8 cellular contexts compared by ENCODE assay signal in the genomic region with DNA sequence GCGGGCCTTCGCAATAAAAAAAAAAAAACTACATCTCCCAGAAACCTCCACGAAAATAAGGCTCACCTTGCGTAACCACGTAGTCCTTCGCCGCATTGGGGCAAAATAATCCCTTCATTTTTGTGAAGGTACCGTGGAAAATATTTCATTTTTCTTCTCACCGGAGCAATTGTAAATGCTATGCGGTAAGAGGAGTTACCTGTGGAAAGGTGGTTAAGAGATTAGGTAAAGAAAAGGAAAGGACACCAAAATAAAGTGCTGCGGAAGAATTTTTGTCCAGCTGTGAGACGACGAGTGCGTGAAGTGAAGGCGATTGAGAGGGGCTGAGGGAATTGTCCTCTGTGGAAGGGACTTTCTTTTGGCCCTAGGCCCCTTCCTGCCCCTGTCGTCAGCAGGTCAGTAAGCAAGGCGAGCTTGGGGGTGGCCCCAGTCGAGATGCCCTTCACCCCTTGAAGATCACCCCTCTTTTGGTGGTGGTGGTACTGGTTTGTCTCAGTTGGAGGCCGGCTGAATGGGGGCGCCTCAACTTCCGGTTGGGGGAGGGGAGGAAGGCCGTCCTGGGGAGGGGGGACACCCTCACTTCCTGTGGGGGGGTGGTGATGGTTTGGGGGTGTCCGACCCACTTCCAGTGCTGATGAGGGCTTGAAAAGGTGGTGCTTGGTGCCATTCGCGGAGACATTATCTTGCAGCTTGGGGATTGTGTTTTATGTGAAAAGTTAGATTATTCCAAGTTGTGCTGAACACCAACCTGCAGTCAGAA. TPM values are rescaled to one million over a fixed set of nuclear protein-coding genes. Genes with fewer than 3 reads are reported as not detected.
DNase-seq lines count a peak whose midpoint lies in the region; ATAC-seq and TF ChIP-seq lines count a peak whose summit lies in the region.

Gene HMG20A, plus strand, starts transcription at position 279 of the 760 bp plus-strand sequence. CDS start 37,520 bp downstream, outside the sequence.

- TF ChIP-seq POLR2A in GM19099 (IDR thresholded peaks at IDR 0.05; ENCODE audit: extremely low read depth, insufficient read length, low read depth), result peak; percentile 68

- no peak for TF ChIP-seq CTCF in liver (IDR thresholded peaks at IDR 0.05; ENCODE audit: low read depth, low read length, missing input control)

- H3K27ac ChIP-seq in liver (ENCODE audit: low read depth in 1 of 2, low read length in 2 of 2), result peak within 1 kb of the TSS; percentile 97 to 100

- H3K36me3 ChIP-seq in liver (ENCODE audit: control insufficient read depth in 4 of 4, insufficient read depth in 3 of 4, low read depth in 1 of 4, low read length in 3 of 4), result no peaks in the 10 kb centered on the region

- TF ChIP-seq RAD21 in liver (IDR thresholded peaks at IDR 0.05), result no peak

- peak; percentile 70 to 86 for DNase-seq in AML-193 (lab: John Stamatoyannopoulos, UW)
- DNase-seq in NCI-H69 (lab: John Stamatoyannopoulos, UW), result peak; percentile 85
- DNase-seq in activated CD4-positive, alpha-beta T cell treated with anti-CD3 and anti-CD28 coated beads, Interleukin-2, amount 50 U/mL, for 1 hour, result peak; percentile 35
- DNase-seq in dermis microvascular lymphatic vessel endothelial cell (ENCODE audit: low read depth in 2 of 2), result peak; percentile 85 to 88
- DNase-seq in stimulated activated CD4-positive, alpha-beta T cell treated with anti-CD3 and anti-CD28 coated beads, Interleukin-4, amount 100 ng/mL, for 24 hours, result peak; percentile 58

- H3K4me1 ChIP-seq in liver (ENCODE audit: control insufficient read depth in 4 of 4, insufficient read depth in 4 of 4, low read length in 3 of 4), result peaks cover 2 to 50% (median 25%) of the 10 kb centered on the region in 4 donors

- peak; percentile 51 for ATAC-seq in HG03439 (IDR thresholded peaks at IDR 0.05; ENCODE audit: unreplicated experiment)

- peak within 1 kb of the TSS; percentile 88 to 99 for H3K9ac ChIP-seq in liver (ENCODE audit: low read depth in 1 of 2, low read length in 2 of 2)

- peak within 1 kb of the TSS; percentile 86 to 99 (median 86) for H3K4me3 ChIP-seq in liver (ENCODE audit: low read depth in 1 of 3, low read length in 3 of 3)

- no peaks in the 10 kb centered on the region for H3K9me3 ChIP-seq in liver (ENCODE audit: control insufficient read depth in 4 of 4, low read length in 3 of 4)

- under 1% methylated on average over 25 of the region's 25 CpGs for WGBS in liver

- H3K27me3 ChIP-seq in liver (ENCODE audit: control insufficient read depth in 4 of 4, insufficient read depth in 4 of 4, low read length in 3 of 4), result no peaks in the 10 kb centered on the region

TF ChIP-seq in liver, 16 proteins besides CTCF, POLR2A, EP300 and RAD21:
- TF ChIP-seq NR2F2 (IDR thresholded peaks at IDR 0.05) (peak; percentile 57), FOXA1 (IDR thresholded peaks at IDR 0.05) (no peak), RXRA (IDR thresholded peaks at IDR 0.05) (peak; percentile 9 to 25), EGR1 (IDR thresholded peaks at IDR 0.05; ENCODE audit: low read depth in 2 of 2) (no peak), HNF4G (IDR thresholded peaks at IDR 0.05) (no peak), YY1 (IDR thresholded peaks at IDR 0.05) (peak; percentile 64), HNF4A (conservative IDR thresholded peaks at IDR 0.05) (no peak), SP1 (IDR thresholded peaks at IDR 0.05) (no peak), JUND (IDR thresholded peaks at IDR 0.05) (peak in 1 of 2 donors; percentile 52), REST (IDR thresholded peaks at IDR 0.05) (no peak), FOXA2 (IDR thresholded peaks at IDR 0.05) (no peak), GABPA (IDR thresholded peaks at IDR 0.05 in 1 of 2, conservative IDR thresholded peaks at IDR 0.05 in 1 of 2) (peak; percentile 80 to 89), TAF1 (conservative IDR thresholded peaks at IDR 0.05) (peak; percentile 55)
- TF ChIP-seq, protein P1, sequence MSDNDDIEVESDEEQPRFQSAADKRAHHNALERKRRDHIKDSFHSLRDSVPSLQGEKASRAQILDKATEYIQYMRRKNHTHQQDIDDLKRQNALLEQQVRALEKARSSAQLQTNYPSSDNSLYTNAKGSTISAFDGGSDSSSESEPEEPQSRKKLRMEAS (IDR thresholded peaks at IDR 0.05), result no peak
- TF ChIP-seq, protein P2, sequence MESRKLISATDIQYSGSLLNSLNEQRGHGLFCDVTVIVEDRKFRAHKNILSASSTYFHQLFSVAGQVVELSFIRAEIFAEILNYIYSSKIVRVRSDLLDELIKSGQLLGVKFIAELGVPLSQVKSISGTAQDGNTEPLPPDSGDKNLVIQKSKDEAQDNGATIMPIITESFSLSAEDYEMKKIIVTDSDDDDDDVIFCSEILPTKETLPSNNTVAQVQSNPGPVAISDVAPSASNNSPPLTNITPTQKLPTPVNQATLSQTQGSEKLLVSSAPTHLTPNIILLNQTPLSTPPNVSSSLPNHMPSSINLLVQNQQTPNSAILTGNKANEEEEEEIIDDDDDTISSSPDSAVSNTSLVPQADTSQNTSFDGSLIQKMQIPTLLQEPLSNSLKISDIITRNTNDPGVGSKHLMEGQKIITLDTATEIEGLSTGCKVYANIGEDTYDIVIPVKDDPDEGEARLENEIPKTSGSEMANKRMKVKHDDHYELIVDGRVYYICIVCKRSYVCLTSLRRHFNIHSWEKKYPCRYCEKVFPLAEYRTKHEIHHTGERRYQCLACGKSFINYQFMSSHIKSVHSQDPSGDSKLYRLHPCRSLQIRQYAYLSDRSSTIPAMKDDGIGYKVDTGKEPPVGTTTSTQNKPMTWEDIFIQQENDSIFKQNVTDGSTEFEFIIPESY (IDR thresholded peaks at IDR 0.05), result peak; percentile 17
- TF ChIP-seq, protein P3, sequence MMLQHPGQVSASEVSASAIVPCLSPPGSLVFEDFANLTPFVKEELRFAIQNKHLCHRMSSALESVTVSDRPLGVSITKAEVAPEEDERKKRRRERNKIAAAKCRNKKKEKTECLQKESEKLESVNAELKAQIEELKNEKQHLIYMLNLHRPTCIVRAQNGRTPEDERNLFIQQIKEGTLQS (IDR thresholded peaks at IDR 0.05), result no peak

RNA-seq across cellular contexts. Expression of gene HMG20A, which starts in this region (rescaled TPM):
- total RNA-seq in dermis microvascular lymphatic vessel endothelial cell (28.5 and 36.8 TPM in 2 replicates), liver (10 to 100 TPM; 17.8 to 19.4 TPM)
- polyA plus RNA-seq in liver, result 1 to 10 TPM; 7.7 to 8.7 TPM

Comparison
In these comparisons a context has a peak if more than half of its experiments do, and no peak if none do; other contexts are left out.
1. Peak in every context shown above with its lines: DNase-seq, ATAC-seq, H3K4me3 ChIP-seq and H3K27ac ChIP-seq.
2. DNase-seq: peak in every context shown above with its lines; median percentile 86 in dermis microvascular lymphatic vessel endothelial cell; 85 in NCI-H69; 78 in AML-193; 58 in stimulated activated CD4-positive, alpha-beta T cell treated with anti-CD3 and anti-CD28 coated beads, Interleukin-4, amount 100 ng/mL, for 24 hours; 35 in activated CD4-positive, alpha-beta T cell treated with anti-CD3 and anti-CD28 coated beads, Interleukin-2, amount 50 U/mL, for 1 hour.